In the genomic region with DNA sequence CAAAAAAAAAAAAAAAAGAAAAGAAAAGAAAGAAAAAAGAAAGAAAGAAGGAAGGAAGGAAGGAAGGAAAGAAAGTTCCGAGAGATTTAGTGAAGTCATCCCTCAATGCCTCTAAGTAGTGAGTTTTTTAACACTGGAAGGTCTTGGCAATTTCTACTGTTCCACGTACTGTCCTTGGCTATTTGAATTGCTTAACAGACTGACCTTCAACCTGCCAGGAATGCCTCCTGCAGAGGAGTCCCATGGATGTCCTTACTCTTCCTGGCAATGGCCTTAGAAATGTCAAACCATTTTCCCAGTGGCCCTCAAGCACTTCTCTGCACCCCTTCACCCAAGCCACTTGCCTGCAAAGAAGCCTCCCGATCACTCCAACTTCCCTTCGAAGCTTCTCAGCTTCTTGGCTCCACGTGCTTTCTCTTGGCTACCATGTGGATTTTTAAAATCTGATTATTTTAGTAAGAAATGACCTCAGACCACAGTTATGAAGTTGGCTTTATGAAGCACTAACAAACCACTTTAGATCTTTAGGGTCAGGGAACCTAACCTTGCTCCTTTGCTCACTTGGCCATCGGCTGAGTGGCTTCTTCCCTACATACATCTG, we compare ENCODE assay signal across 19 cellular contexts. TPM values are rescaled to one million over a fixed set of nuclear protein-coding genes. Genes with fewer than 3 reads are reported as not detected.
DNase-seq lines count a peak whose midpoint lies in the region; ATAC-seq, FAIRE-seq and TF ChIP-seq lines count a peak whose summit lies in the region.
"Had no signal": no experiment of that assay in that cellular context is flagged by ENCODE, and none has a peak within 500 bp of the region (broad histone marks: within the 10 kb centered on the region; RNA-seq: fewer than 3 reads in every experiment).

No MANE protein-coding gene starts in this region.

- no peak overlapping the region for H3K4me3 Mint-ChIP-seq in activated CD8-positive, alpha-beta memory T cell treated with anti-CD3 and anti-CD28 coated beads, Interleukin-2, amount 10 ng/mL, durations not matched to agents 7 days and 5 days
- H3K4me3 Mint-ChIP-seq in neural crest cell (no peak overlapping the region), endodermal cell (no peak overlapping the region)
- H3K4me3 Mint-ChIP-seq: CD8-positive, alpha-beta T cell; H9 had no signal

- H3K27me3 Mint-ChIP-seq in activated CD8-positive, alpha-beta memory T cell treated with anti-CD3 and anti-CD28 coated beads, Interleukin-2, amount 10 ng/mL, durations not matched to agents 7 days and 5 days = peaks cover 35% of the 10 kb centered on the region
- H3K27me3 Mint-ChIP-seq in neural crest cell (ENCODE audit: low read depth) (no peaks in the 10 kb centered on the region), endodermal cell (ENCODE audit: insufficient read depth) (peaks cover 16% of the 10 kb centered on the region)

- H2AFZ ChIP-seq in K562 (ENCODE audit: low read depth, low read length) = no peak overlapping the region

- no peaks in the 10 kb centered on the region for H3K36me3 Mint-ChIP-seq in activated CD8-positive, alpha-beta memory T cell treated with anti-CD3 and anti-CD28 coated beads, Interleukin-2, amount 10 ng/mL, durations not matched to agents 7 days and 5 days
- H3K36me3 Mint-ChIP-seq in neural crest cell (ENCODE audit: low read depth) = no peaks in the 10 kb centered on the region
- H3K36me3 Mint-ChIP-seq in endodermal cell (ENCODE audit: low read depth) = no peaks in the 10 kb centered on the region
- H3K36me3 Mint-ChIP-seq: CD8-positive, alpha-beta T cell had no signal

- H3K9me3 ChIP-seq in K562 (replicated peaks; ENCODE audit: control insufficient read depth, insufficient read depth, low read depth, low read length) = no peaks in the 10 kb centered on the region
- no peaks in the 10 kb centered on the region for H3K9me3 ChIP-seq in endodermal cell (ENCODE audit: control insufficient read depth, low read length)

- WGBS in K562 (ENCODE audit: insufficient coverage, low coverage, missing lambda C conversion rate) = 2% methylated on average over 6 of the region's 6 CpGs
- 87 to 90% methylated on average over 4 to 6 of the region's 6 CpGs for WGBS in endodermal cell (ENCODE audit: insufficient coverage in 1 of 2, insufficient read length in 1 of 2), 2 experiments

- no peaks in the 10 kb centered on the region for H3K9me1 ChIP-seq in K562 (ENCODE audit: control insufficient read depth, insufficient read depth, low read length)

- no peak for TF ChIP-seq POLR2A in K562 (conservative IDR thresholded peaks at IDR 0.05)

- intact Hi-C loops in K562 (cut with micrococcal nuclease) = no loop called here

- H3K36me3 ChIP-seq in K562 (ENCODE audit: control insufficient read depth, insufficient read depth, low read length) = no peaks in the 10 kb centered on the region
- no peaks in the 10 kb centered on the region for H3K36me3 ChIP-seq in endodermal cell (ENCODE audit: control insufficient read depth, insufficient read depth, low read length)
- H3K36me3 ChIP-seq: BLaER1 treated with 17β-estradiol and CSF1 and Interleukin-3, amounts not matched to agents 10 nM and 100 nM had no signal

- H4K20me1 ChIP-seq in K562 (replicated peaks; ENCODE audit: control insufficient read depth, insufficient read depth, low read length) = no peaks in the 10 kb centered on the region
- H4K20me1 ChIP-seq: BLaER1 treated with 17β-estradiol and CSF1 and Interleukin-3, amounts not matched to agents 10 nM and 100 nM had no signal

- no peak overlapping the region for H3K27ac ChIP-seq in K562 (ENCODE audit: extremely low read depth, low read depth, low read length)
- H3K27ac ChIP-seq in endodermal cell (ENCODE audit: low read depth, low read length) = no peak overlapping the region
- H3K27ac ChIP-seq: BLaER1 treated with 17β-estradiol and CSF1 and Interleukin-3, amounts not matched to agents 10 nM and 100 nM had no signal

- H3K9me3 Mint-ChIP-seq in activated CD8-positive, alpha-beta memory T cell treated with anti-CD3 and anti-CD28 coated beads, Interleukin-2, amount 10 ng/mL, durations not matched to agents 7 days and 5 days (ENCODE audit: low read depth) = no peaks in the 10 kb centered on the region
- H3K9me3 Mint-ChIP-seq in neural crest cell = peaks cover 3% of the 10 kb centered on the region
- no peaks in the 10 kb centered on the region for H3K9me3 Mint-ChIP-seq in endodermal cell
- H3K9me3 Mint-ChIP-seq: CD8-positive, alpha-beta T cell had no signal

- no peak for TF ChIP-seq EP300 in K562 (IDR thresholded peaks at IDR 0.05; ENCODE audit: low read length)

- no peaks in the 10 kb centered on the region for H3K79me2 ChIP-seq in K562 (ENCODE audit: control insufficient read depth, insufficient read depth, low read length)

- TF ChIP-seq RAD21 in K562 (CRISPR knock-in tag; conservative IDR thresholded peaks at IDR 0.05 in 1 of 2, IDR thresholded peaks at IDR 0.05 in 1 of 2) = no peak

- H3K27me3 ChIP-seq in K562 (ENCODE audit: control insufficient read depth in 2 of 2, insufficient read depth in 2 of 2, low read length in 2 of 2) = peaks cover 24 to 39% of the 10 kb centered on the region in 2 experiments; a peak in 4 of 5 replicates
- peaks cover 4% of the 10 kb centered on the region for H3K27me3 ChIP-seq in endodermal cell (ENCODE audit: control insufficient read depth, insufficient read depth, low read length, poor library complexity, severe bottlenecking)
- H3K27me3 ChIP-seq: BLaER1 treated with 17β-estradiol and CSF1 and Interleukin-3, amounts not matched to agents 10 nM and 100 nM had no signal

- in situ Hi-C loops in K562 (cut with MboI) = no loop called here

- TF ChIP-seq CTCF in K562 (IDR thresholded peaks at IDR 0.05 in 2 of 3, conservative IDR thresholded peaks at IDR 0.05 in 1 of 3; ENCODE audit: insufficient read depth in 2 of 3, low read depth in 1 of 3, low read length in 3 of 3) = no peak
- TF ChIP-seq CTCF in fibroblast of mammary gland (conservative IDR thresholded peaks at IDR 0.05; ENCODE audit: control insufficient read depth, insufficient read depth, low read depth, low read length) = no peak
- no peak for TF ChIP-seq CTCF in neural crest cell (conservative IDR thresholded peaks at IDR 0.05)
- TF ChIP-seq CTCF in endodermal cell (conservative IDR thresholded peaks at IDR 0.05) = no peak
- TF ChIP-seq CTCF in D721Med (IDR thresholded peaks at IDR 0.05; ENCODE audit: insufficient read depth, missing control alignments) = no peak

- ATAC-seq in activated CD8-positive, alpha-beta memory T cell treated with anti-CD3 and anti-CD28 coated beads, Interleukin-2, amount 10 ng/mL, durations not matched to agents 7 days and 5 days = no peak
- no peak for ATAC-seq in K562
- ATAC-seq: CD8-positive, alpha-beta T cell; GM12878 had no signal

- H3K27ac Mint-ChIP-seq in activated CD8-positive, alpha-beta memory T cell treated with anti-CD3 and anti-CD28 coated beads, Interleukin-2, amount 10 ng/mL, durations not matched to agents 7 days and 5 days = no peak overlapping the region
- H3K27ac Mint-ChIP-seq in neural crest cell (ENCODE audit: unreplicated experiment) (peak overlapping the region; percentile 27), endodermal cell (no peak overlapping the region)
- H3K27ac Mint-ChIP-seq: CD8-positive, alpha-beta T cell; H9 had no signal

- no TSS peak for BruUV-seq in K562 (replicated peaks; lab: Mats Ljungman, UMichigan)

- CTCF ChIA-PET in activated CD8-positive, alpha-beta memory T cell treated with anti-CD3 and anti-CD28 coated beads, Interleukin-2, amount 10 ng/mL, durations not matched to agents 7 days and 5 days (lab: Charles Lee) = no interaction called here
- CTCF ChIA-PET in K562 (lab: Yijun Ruan, JAX; ENCODE audit: low intra/inter-chr PET ratio) = no interaction called here

- DNase-seq in activated CD8-positive, alpha-beta memory T cell treated with anti-CD3 and anti-CD28 coated beads, Interleukin-2, amount 10 ng/mL, durations not matched to agents 7 days and 5 days = peak; percentile 29
- no peak for DNase-seq in activated CD8-positive, alpha-beta memory T cell treated with anti-CD3 and anti-CD28 coated beads, Interleukin-2, amount 50 U/mL, for 48 hours
- no peak for DNase-seq in K562 (ENCODE audit: extremely low read depth in 1 of 4, low spot score in 3 of 4)
- peak; percentile 40 for DNase-seq in fibroblast of mammary gland (ENCODE audit: low read depth)
- DNase-seq in neural crest cell (ENCODE audit: low read depth, low spot score) = no peak
- no peak for DNase-seq in endodermal cell
- no peak for DNase-seq in NCI-H187 treated with DMSO at 0.1 percent for 48 hours (lab: John Stamatoyannopoulos, UW)
- DNase-seq in D721Med (ENCODE audit: insufficient read length, low spot score) = no peak
- DNase-seq: 8988T; Calu3; CD8-positive, alpha-beta T cell; DMS 273 treated with DMSO at 0.1 percent for 48 hours; DMS53; DND-41; EL; H9 had no signal

- H3K9ac ChIP-seq in K562 (ENCODE audit: insufficient read depth in 1 of 2, low read depth in 2 of 2, low read length in 2 of 2) = no peak overlapping the region
- H3K9ac ChIP-seq in endodermal cell (ENCODE audit: extremely low read depth, low read length, poor library complexity, severe bottlenecking) = no peak overlapping the region
- H3K9ac ChIP-seq: BLaER1 treated with 17β-estradiol and CSF1 and Interleukin-3, amounts not matched to agents 10 nM and 100 nM had no signal

- FAIRE-seq in K562 (lab: Jason Lieb, UNC) = no peak
- FAIRE-seq in D721Med (lab: Jason Lieb, UNC) = no peak
- FAIRE-seq: GM12878, H1 had no signal

- H3K4me3 ChIP-seq in K562 (no peak overlapping the region), fibroblast of mammary gland (ENCODE audit: control insufficient read depth, low read depth, low read length) (no peak overlapping the region), endodermal cell (ENCODE audit: low read length) (no peak overlapping the region)
- H3K4me3 ChIP-seq: BLaER1 treated with 17β-estradiol and CSF1 and Interleukin-3, amounts not matched to agents 10 nM and 100 nM; GM12878 had no signal

- POLR2A ChIA-PET in K562 (lab: Yijun Ruan, JAX) = interaction anchor here (0.6 kb wide), 1 partner anchor 277 kb away, joined by 4 read pairs; no protein-coding TSS in a partner anchor

- no peaks in the 10 kb centered on the region for H3K4me1 Mint-ChIP-seq in activated CD8-positive, alpha-beta memory T cell treated with anti-CD3 and anti-CD28 coated beads, Interleukin-2, amount 10 ng/mL, durations not matched to agents 7 days and 5 days
- H3K4me1 Mint-ChIP-seq in neural crest cell (peaks cover 25% of the 10 kb centered on the region), endodermal cell (no peaks in the 10 kb centered on the region)

- H3K4me1 ChIP-seq in K562 (replicated peaks in 1 of 2; ENCODE audit: control insufficient read depth in 2 of 2, insufficient read depth in 2 of 2, low read length in 2 of 2) (no peaks in the 10 kb centered on the region), endodermal cell (ENCODE audit: control insufficient read depth, insufficient read depth, low read length) (no peaks in the 10 kb centered on the region)

- H3K4me2 ChIP-seq in K562 (ENCODE audit: insufficient read depth, low read length) = no peak overlapping the region

RNA-seq across cellular contexts. Expression of a gene that starts 43.7 kb away (rescaled TPM):
- total RNA-seq in activated CD8-positive, alpha-beta memory T cell treated with anti-CD3 and anti-CD28 coated beads, Interleukin-2, amount 10 ng/mL, durations not matched to agents 7 days and 5 days = 10 to 100 TPM in 1 of 2 experiments, 1 to 10 TPM in 1; 6.7 to 13.2 TPM
- not detected in 2 replicates for total RNA-seq in K562 (2011; cell fraction: chromatin; rRNA removed; ENCODE audit: low replicate concordance)
- not detected in 2 replicates for total RNA-seq in K562 (2011; cell fraction: nucleolus; rRNA removed)
- total RNA-seq in K562 (2011; cell fraction: nucleoplasm; rRNA removed) = not detected in 2 replicates
- 0.12 TPM in 1 of 2 replicates, not detected in the other for total RNA-seq in K562 (2014; rRNA removed)
- total RNA-seq in K562 (2014; rRNA removed; fragmentation: Illumina TruSeq; extraction: Trizol) = not detected in 2 replicates
- total RNA-seq in K562 (2015; rRNA removed; fragmentation: Illumina TruSeq; extraction: Trizol) = 0.04 and 0.08 TPM in 2 replicates
- total RNA-seq in K562 (2021) = 0.07 and 0.09 TPM in 2 replicates
- polyA plus RNA-seq in K562 (2011; rRNA removed) = not detected in 2 replicates
- polyA plus RNA-seq in K562 (2011; cell fraction: cytosol; rRNA removed) = not detected in 2 replicates
- not detected in 2 replicates for polyA plus RNA-seq in K562 (2011; cell fraction: nucleus; rRNA removed)
- polyA plus RNA-seq in K562 (2012) = 0.07 TPM in 1 of 2 replicates, not detected in the other
- polyA plus RNA-seq in K562 (2014; fragmentation: Illumina TruSeq; extraction: Trizol) = not detected in 2 replicates
- not detected for polyA plus RNA-seq in K562 (2014; fragmentation: Nextera tagmentation; extraction: Ambion mirVana)
- not detected in 2 replicates for polyA plus RNA-seq in K562 (2014; rRNA removed)
- not detected in 2 replicates for polyA minus RNA-seq in K562 (2011; rRNA and poly(A)+ RNA removed)
- polyA minus RNA-seq in K562 (2011; cell fraction: cytosol; rRNA and poly(A)+ RNA removed) = not detected in 2 replicates
- polyA minus RNA-seq in K562 (2011; cell fraction: nucleus; rRNA and poly(A)+ RNA removed) = not detected in 2 replicates
- total RNA-seq in neural crest cell = 2.8 and 3.3 TPM in 2 replicates
- 1 to 10 TPM; 1.6 to 5.4 TPM for total RNA-seq in endodermal cell
- polyA plus RNA-seq in endodermal cell (2013, experiment 1 of 2) = 1.5 TPM
- polyA plus RNA-seq in endodermal cell (2013, experiment 2 of 2) = 1.7 TPM

Comparison
In these comparisons a context has a peak if more than half of its experiments do, and no peak if none do; other contexts are left out.
1. DNase-seq: peak in activated CD8-positive, alpha-beta memory T cell treated with anti-CD3 and anti-CD28 coated beads, Interleukin-2, amount 10 ng/mL, durations not matched to agents 7 days and 5 days (single experiment) and fibroblast of mammary gland (single experiment); none in activated CD8-positive, alpha-beta memory T cell treated with anti-CD3 and anti-CD28 coated beads, Interleukin-2, amount 50 U/mL, for 48 hours (single experiment), K562 (0 of 4), neural crest cell (single experiment), endodermal cell (single experiment), NCI-H187 treated with DMSO at 0.1 percent for 48 hours (single experiment) and D721Med (single experiment).